ENCODE assay signal across 1 cellular context in genomic region chr16:86372193-86372592, GRCh38.
TF ChIP-seq lines count a peak whose summit lies in the region.

No MANE protein-coding gene starts in this region.

TF ChIP-seq in H1, 55 proteins besides CTCF, POLR2A, EP300 and RAD21:
- TF ChIP-seq NANOG (IDR thresholded peaks at IDR 0.05; ENCODE audit: insufficient read depth, low read depth, low read length, poor library complexity, severe bottlenecking) = no peak
- TF ChIP-seq KDM1A (IDR thresholded peaks at IDR 0.05; ENCODE audit: borderline replicate concordance, low read length) = peak; percentile 61; the same call in 1 of the 2 replicates
